ENCODE assay signal across 10 cellular contexts in genomic region chr18:13481820-13482640, GRCh38.
DNase-seq lines count a peak whose midpoint lies in the region; ATAC-seq lines count a peak whose summit lies in the region.
"Had no signal": no experiment of that assay in that cellular context is flagged by ENCODE, and none has a peak within 500 bp of the region (broad histone marks: within the 10 kb centered on the region; RNA-seq: fewer than 3 reads in every experiment).

No MANE protein-coding gene starts in this region.

- no peak for DNase-seq in effector memory CD8-positive, alpha-beta T cell
- DNase-seq in G401 (ENCODE audit: low spot score) (no peak), Right ventricle myocardium inferior (ENCODE audit: missing footprints) (no peak), LoVo (ENCODE audit: low spot score) (no peak)
- no peak for DNase-seq in stimulated activated CD4-positive, alpha-beta T cell treated with anti-CD3 and anti-CD28 coated beads, Interleukin-15, amount 100 ng/mL, for 24 hours
- DNase-seq: NCI-H1048, nephron progenitor cell had no signal

- peaks cover 3% of the 10 kb centered on the region for H3K36me3 Mint-ChIP-seq in effector memory CD8-positive, alpha-beta T cell (ENCODE audit: insufficient read depth)

- H3K4me1 Mint-ChIP-seq in effector memory CD8-positive, alpha-beta T cell (ENCODE audit: low read depth in 2 of 2): peaks cover 19 to 20% of the 10 kb centered on the region in 2 donors

- no peaks in the 10 kb centered on the region for H3K9me3 Mint-ChIP-seq in effector memory CD8-positive, alpha-beta T cell

- ATAC-seq in GM18498 (IDR thresholded peaks at IDR 0.05; ENCODE audit: unreplicated experiment) (peak; percentile 96), GM19463 (IDR thresholded peaks at IDR 0.05; ENCODE audit: unreplicated experiment) (peak; percentile 93), HG03095 (IDR thresholded peaks at IDR 0.05; ENCODE audit: unreplicated experiment) (peak; percentile 88), Right ventricle myocardium inferior (no peak)
- no peak for ATAC-seq in effector memory CD8-positive, alpha-beta T cell (replicated peaks)

- H3K27me3 Mint-ChIP-seq in effector memory CD8-positive, alpha-beta T cell: no peaks in the 10 kb centered on the region

- peak overlapping the region; percentile 29 to 84 for H3K27ac Mint-ChIP-seq in effector memory CD8-positive, alpha-beta T cell
- H3K27ac Mint-ChIP-seq: nephron progenitor cell had no signal

- H3K4me3 Mint-ChIP-seq in effector memory CD8-positive, alpha-beta T cell: no peak overlapping the region
- H3K4me3 Mint-ChIP-seq: nephron progenitor cell had no signal

- intact Hi-C loops in Right ventricle myocardium inferior (cut with DNase I): no loop called here

- in situ Hi-C loops in G401 (cut with HindIII; ENCODE audit: low sequenced_read_pairs): no loop called here

Comparison
In these comparisons a context has a peak if more than half of its experiments do, and no peak if none do; other contexts are left out.
1. ATAC-seq: peak in GM18498 (single experiment), GM19463 (single experiment) and HG03095 (single experiment); none in effector memory CD8-positive, alpha-beta T cell (single experiment) and Right ventricle myocardium inferior (single experiment).